In the genomic region with DNA sequence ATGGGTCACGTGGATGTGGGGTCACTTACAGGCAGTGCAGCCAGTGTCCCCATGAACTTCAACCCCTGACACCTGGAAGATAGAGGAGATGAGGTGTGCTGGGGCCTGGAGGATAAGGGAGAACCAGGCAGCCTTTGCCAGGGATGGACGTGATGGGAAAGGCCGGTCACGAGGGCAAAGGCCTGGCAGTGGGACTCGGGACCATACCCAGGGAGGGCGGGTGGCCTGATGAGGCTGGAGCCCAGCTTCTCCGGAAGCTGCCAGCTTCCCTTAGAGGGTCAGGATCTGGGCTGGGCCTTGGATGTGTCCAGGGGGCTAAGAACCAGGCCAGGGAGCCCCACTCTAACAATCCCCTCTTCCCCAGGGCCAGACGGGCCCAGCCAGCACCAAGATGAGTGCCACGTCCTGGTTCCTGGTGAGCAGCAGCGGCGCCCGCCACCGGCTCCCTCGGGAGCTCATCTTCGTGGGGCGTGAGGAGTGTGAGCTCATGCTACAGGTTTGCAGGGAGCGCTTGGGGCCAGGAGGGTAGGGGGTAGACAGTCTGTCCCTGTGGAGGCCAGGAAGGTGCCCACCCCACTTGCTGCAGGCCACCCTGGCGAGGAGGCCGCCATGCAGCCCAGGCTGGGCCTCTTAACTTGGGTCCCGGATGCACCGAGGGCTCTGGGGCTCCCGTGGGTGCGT, we compare ENCODE assay signal across 1 cellular context.
TF ChIP-seq lines count a peak whose summit lies in the region.

No MANE protein-coding gene starts in this region.

TF ChIP-seq in H1, 55 proteins besides CTCF, POLR2A, EP300 and RAD21:
- TF ChIP-seq BRCA1 (IDR thresholded peaks at IDR 0.05; ENCODE audit: low read depth, low read length) (no peak), SP2 (IDR thresholded peaks at IDR 0.05; ENCODE audit: low read length) (no peak), CEBPB (IDR thresholded peaks at IDR 0.05; ENCODE audit: low read depth, low read length) (no peak), FOSL1 (IDR thresholded peaks at IDR 0.05; ENCODE audit: insufficient read depth, low read depth, low read length) (no peak), MAFK (IDR thresholded peaks at IDR 0.05; ENCODE audit: low read depth, low read length) (no peak), CBX8 (IDR thresholded peaks at IDR 0.05; ENCODE audit: borderline replicate concordance, low read depth, low read length) (no peak), SP4 (IDR thresholded peaks at IDR 0.05; ENCODE audit: low read length) (no peak), KDM1A (IDR thresholded peaks at IDR 0.05; ENCODE audit: borderline replicate concordance, low read length) (no peak), TBP (IDR thresholded peaks at IDR 0.05; ENCODE audit: low read depth, low read length) (no peak), CBX5 (IDR thresholded peaks at IDR 0.05; ENCODE audit: low read depth, low read length) (no peak), HDAC6 (IDR thresholded peaks at IDR 0.05; ENCODE audit: low read depth, low read length) (no peak), RBBP5 (IDR thresholded peaks at IDR 0.05; ENCODE audit: borderline replicate concordance, low read depth, low read length) (no peak)
- TF ChIP-seq, protein P1, sequence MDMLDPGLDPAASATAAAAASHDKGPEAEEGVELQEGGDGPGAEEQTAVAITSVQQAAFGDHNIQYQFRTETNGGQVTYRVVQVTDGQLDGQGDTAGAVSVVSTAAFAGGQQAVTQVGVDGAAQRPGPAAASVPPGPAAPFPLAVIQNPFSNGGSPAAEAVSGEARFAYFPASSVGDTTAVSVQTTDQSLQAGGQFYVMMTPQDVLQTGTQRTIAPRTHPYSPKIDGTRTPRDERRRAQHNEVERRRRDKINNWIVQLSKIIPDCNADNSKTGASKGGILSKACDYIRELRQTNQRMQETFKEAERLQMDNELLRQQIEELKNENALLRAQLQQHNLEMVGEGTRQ (IDR thresholded peaks at IDR 0.05; ENCODE audit: low read length): no peak
